Comparison of ENCODE assay signal across 22 cellular contexts in the genomic region with DNA sequence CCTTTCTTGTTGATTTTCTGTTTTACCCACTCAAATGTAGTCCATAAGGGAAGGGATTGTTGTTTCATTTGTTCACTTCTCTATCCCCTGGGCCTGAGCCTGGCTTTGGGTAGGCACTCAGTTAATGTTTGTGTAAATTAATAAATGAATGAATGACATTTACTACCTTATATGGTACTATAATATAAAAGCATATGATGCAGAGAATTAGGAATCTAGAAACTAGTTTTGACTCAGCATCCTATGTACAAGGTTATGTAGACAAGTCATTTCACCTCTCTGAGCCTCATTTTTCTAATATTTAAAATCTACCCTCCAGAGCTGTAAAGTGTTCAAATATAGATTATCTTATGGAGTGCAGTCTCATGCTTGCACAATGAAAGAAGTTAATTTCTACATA.
DNase-seq lines count a peak whose midpoint lies in the region; ATAC-seq, FAIRE-seq and TF ChIP-seq lines count a peak whose summit lies in the region.
"Had no signal": no experiment of that assay in that cellular context is flagged by ENCODE, and none has a peak within 500 bp of the region (broad histone marks: within the 10 kb centered on the region; RNA-seq: fewer than 3 reads in every experiment).

No MANE protein-coding gene starts in this region.

- no peaks in the 10 kb centered on the region for H3K36me3 Mint-ChIP-seq in naive thymus-derived CD8-positive, alpha-beta T cell
- H3K36me3 Mint-ChIP-seq: stimulated activated memory B cell treated with anti-CD40 and anti-IgM and Interleukin-4, amounts not matched to agents 10 μg/mL and 1 μg/mL and 100 μg/mL, for 72 hours had no signal

- no peak overlapping the region for H3K4me3 ChIP-seq in DND-41 (ENCODE audit: low read depth in 1 of 2, low read length in 2 of 2)
- H3K4me3 ChIP-seq: pancreas, SJSA1 had no signal

- no peaks in the 10 kb centered on the region for H3K36me3 ChIP-seq in DND-41 (ENCODE audit: insufficient read depth, low read length)
- H3K36me3 ChIP-seq: pancreas, SJSA1 had no signal

- H3K27me3 Mint-ChIP-seq in naive thymus-derived CD8-positive, alpha-beta T cell: no peaks in the 10 kb centered on the region
- H3K27me3 Mint-ChIP-seq: activated naive CD4-positive, alpha-beta T cell treated with anti-CD3 and anti-CD28 coated beads, Interleukin-2, amount 10 ng/mL, durations not matched to agents 7 days and 5 days; stimulated activated memory B cell treated with anti-CD40 and anti-IgM and Interleukin-4, amounts not matched to agents 10 μg/mL and 1 μg/mL and 100 μg/mL, for 72 hours had no signal

- POLR2A ChIA-PET in naive thymus-derived CD8-positive, alpha-beta T cell (lab: Charles Lee): interaction anchor here (0.7 kb wide), 1 partner anchor 10 kb away, joined by 3 read pairs; no protein-coding TSS in a partner anchor

- H3K4me1 Mint-ChIP-seq in naive thymus-derived CD8-positive, alpha-beta T cell: peaks cover 0 to 6% (median 1%) of the 10 kb centered on the region in 4 donors

- no peaks in the 10 kb centered on the region for H3K9me3 Mint-ChIP-seq in naive thymus-derived CD8-positive, alpha-beta T cell
- H3K9me3 Mint-ChIP-seq: activated naive CD4-positive, alpha-beta T cell treated with anti-CD3 and anti-CD28 coated beads, Interleukin-2, amount 10 ng/mL, durations not matched to agents 7 days and 5 days; stimulated activated memory B cell treated with anti-CD40 and anti-IgM and Interleukin-4, amounts not matched to agents 10 μg/mL and 1 μg/mL and 100 μg/mL, for 72 hours had no signal

- H4K20me1 ChIP-seq in DND-41 (ENCODE audit: insufficient read depth, low read length): no peaks in the 10 kb centered on the region

- H3K27ac ChIP-seq in DND-41 (ENCODE audit: low read length): no peak overlapping the region
- H3K27ac ChIP-seq: pancreas, SJSA1 had no signal

- H3K27ac Mint-ChIP-seq in naive thymus-derived CD8-positive, alpha-beta T cell: peak overlapping the region in 1 of 10 donors; percentile 55
- H3K27ac Mint-ChIP-seq: activated naive CD4-positive, alpha-beta T cell treated with anti-CD3 and anti-CD28 coated beads, Interleukin-2, amount 10 ng/mL, durations not matched to agents 7 days and 5 days; stimulated activated memory B cell treated with anti-CD40 and anti-IgM and Interleukin-4, amounts not matched to agents 10 μg/mL and 1 μg/mL and 100 μg/mL, for 72 hours had no signal

- no peaks in the 10 kb centered on the region for H3K9me3 ChIP-seq in DND-41 (ENCODE audit: insufficient read depth, low read length, severe bottlenecking)
- H3K9me3 ChIP-seq: Caco-2, pancreas, SJSA1 had no signal

- no peak overlapping the region for H2AFZ ChIP-seq in DND-41 (ENCODE audit: low read depth, low read length)

- H3K9ac ChIP-seq in DND-41 (ENCODE audit: low read depth, low read length): no peak overlapping the region

- H3K4me3 Mint-ChIP-seq in naive thymus-derived CD8-positive, alpha-beta T cell: no peak overlapping the region
- H3K4me3 Mint-ChIP-seq: activated naive CD4-positive, alpha-beta T cell treated with anti-CD3 and anti-CD28 coated beads, Interleukin-2, amount 10 ng/mL, durations not matched to agents 7 days and 5 days; stimulated activated memory B cell treated with anti-CD40 and anti-IgM and Interleukin-4, amounts not matched to agents 10 μg/mL and 1 μg/mL and 100 μg/mL, for 72 hours had no signal

- H3K27me3 ChIP-seq in DND-41 (ENCODE audit: insufficient read depth, low read length, poor library complexity): no peaks in the 10 kb centered on the region
- H3K27me3 ChIP-seq: pancreas, SJSA1 had no signal

- no peaks in the 10 kb centered on the region for H3K79me2 ChIP-seq in DND-41 (ENCODE audit: insufficient read depth, low read length)

- H3K4me1 ChIP-seq in DND-41 (ENCODE audit: insufficient read depth, low read length): no peaks in the 10 kb centered on the region
- H3K4me1 ChIP-seq: Caco-2, pancreas had no signal

- no peak overlapping the region for H3K4me2 ChIP-seq in DND-41 (ENCODE audit: insufficient read depth, low read length)

- DNase-seq in DND-41: no peak
- DNase-seq in naive thymus-derived CD8-positive, alpha-beta T cell: no peak
- no peak for DNase-seq in D721Med (ENCODE audit: insufficient read length, low spot score)
- DNase-seq in GM12892 (ENCODE audit: insufficient read length): no peak
- DNase-seq: activated naive CD4-positive, alpha-beta T cell treated with anti-CD3 and anti-CD28 coated beads, Interleukin-2, amount 10 ng/mL, durations not matched to agents 7 days and 5 days; Caco-2; effector CD4-positive, alpha-beta T cell; GF-D8; Kasumi-1; NCI-H1436 treated with DMSO at 0.1 percent for 48 hours; NCI-H446; pancreas; small intestine; T1000 had no signal

- no peak for FAIRE-seq in D721Med (lab: Jason Lieb, UNC)
- FAIRE-seq in GM12892 (lab: Jason Lieb, UNC): no peak
- FAIRE-seq: bronchial epithelial cell, pancreas, small intestine, urothelium cell line had no signal

- TF ChIP-seq CTCF in DND-41 (IDR thresholded peaks at IDR 0.05; ENCODE audit: borderline replicate concordance, extremely low read depth, low read length, poor library complexity, severe bottlenecking) (no peak), D721Med (IDR thresholded peaks at IDR 0.05; ENCODE audit: insufficient read depth, missing control alignments) (no peak)

- 0 out of 3 replicates have a peak, but pooled peaks have one; percentile 14 for ATAC-seq in DND-41 (ENCODE audit: insufficient read depth, low read depth)
- ATAC-seq in GM18861 (IDR thresholded peaks at IDR 0.05; ENCODE audit: unreplicated experiment): peak; percentile 94
- peak; percentile 65 for ATAC-seq in HG02678 (IDR thresholded peaks at IDR 0.05; ENCODE audit: unreplicated experiment)
- ATAC-seq in HG03520 (IDR thresholded peaks at IDR 0.05; ENCODE audit: unreplicated experiment): peak; percentile 63
- ATAC-seq in naive thymus-derived CD8-positive, alpha-beta T cell: no peak
- no peak for ATAC-seq in GM21786 (IDR thresholded peaks at IDR 0.05; ENCODE audit: unreplicated experiment)
- ATAC-seq: pancreas; stimulated activated memory B cell treated with anti-CD40 and anti-IgM and Interleukin-4, amounts not matched to agents 10 μg/mL and 1 μg/mL and 100 μg/mL, for 72 hours had no signal

- TF ChIP-seq POLR2A in GM12892 (IDR thresholded peaks at IDR 0.05; ENCODE audit: low read depth, low read length): no peak

Comparison
In these comparisons a context has a peak if more than half of its experiments do, and no peak if none do; other contexts are left out.
1. ATAC-seq: peak in DND-41 (single experiment), GM18861 (single experiment), HG02678 (single experiment) and HG03520 (single experiment); none in naive thymus-derived CD8-positive, alpha-beta T cell (0 of 2) and GM21786 (single experiment).